8 cellular contexts compared by ENCODE assay signal in the genomic region with DNA sequence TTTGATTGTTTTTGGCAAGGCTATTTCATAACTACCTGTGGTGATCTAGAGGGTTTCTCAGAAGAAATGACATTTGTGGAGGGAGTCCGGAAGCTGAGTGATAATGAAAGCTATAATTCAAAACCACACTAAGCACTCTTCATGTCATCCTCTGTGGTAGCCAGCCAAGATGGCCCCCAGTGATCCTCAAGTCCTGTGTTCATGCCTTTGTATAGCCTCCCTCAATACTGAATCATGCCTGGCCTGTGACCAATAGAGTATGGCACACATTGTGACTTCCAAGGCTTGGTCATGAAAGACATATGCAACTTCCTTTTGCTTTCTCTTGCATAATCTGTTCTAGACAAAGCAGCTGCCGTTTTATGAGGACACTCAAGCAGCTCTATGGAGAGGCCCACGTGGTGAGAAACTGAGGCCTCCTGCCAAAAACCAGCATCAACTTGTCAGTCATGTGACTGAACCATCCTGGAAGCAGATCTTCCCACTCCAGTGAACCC. TPM values are rescaled to one million over a fixed set of nuclear protein-coding genes. Genes with fewer than 3 reads are reported as not detected.
DNase-seq lines count a peak whose midpoint lies in the region; ATAC-seq and TF ChIP-seq lines count a peak whose summit lies in the region.

No MANE protein-coding gene starts in this region.

- no peaks in the 10 kb centered on the region for H3K27me3 ChIP-seq in ACC112 (ENCODE audit: insufficient read depth, low read length)
- H3K27me3 ChIP-seq in uterus: no peaks in the 10 kb centered on the region

- H3K4me3 ChIP-seq in ACC112 (ENCODE audit: low read depth, low read length) (no peak overlapping the region), uterus (no peak overlapping the region)

- H3K36me3 ChIP-seq in ACC112 (ENCODE audit: insufficient read depth, low read length) (no peaks in the 10 kb centered on the region), uterus (no peaks in the 10 kb centered on the region)

- ATAC-seq in GM18861 (IDR thresholded peaks at IDR 0.05; ENCODE audit: unreplicated experiment): peak; percentile 96
- ATAC-seq in HG03039 (IDR thresholded peaks at IDR 0.05; ENCODE audit: unreplicated experiment): peak; percentile 78

- TF ChIP-seq CTCF in uterus (IDR thresholded peaks at IDR 0.05): no peak

- intact Hi-C loops in uterus (cut with DNase I; ENCODE audit: low total_unique reads): no loop called here

- TF ChIP-seq POLR2A in uterus (IDR thresholded peaks at IDR 0.05): no peak

- H3K9me3 ChIP-seq in uterus: no peaks in the 10 kb centered on the region

- H3K27ac ChIP-seq in ACC112 (ENCODE audit: low read depth, low read length) (peak overlapping the region; percentile 52), uterus (no peak overlapping the region)

- H3K79me2 ChIP-seq in ACC112 (ENCODE audit: control insufficient read depth, insufficient read depth, low read length, unreplicated experiment): no peaks in the 10 kb centered on the region

- peak overlapping the region; percentile 61 for H2AFZ ChIP-seq in ACC112 (ENCODE audit: low read length, unreplicated experiment)

- H3K4me1 ChIP-seq in ACC112 (ENCODE audit: control insufficient read depth, insufficient read depth, low read length, unreplicated experiment) (peaks cover 7% of the 10 kb centered on the region), uterus (no peaks in the 10 kb centered on the region)

- DNase-seq in NCI-H460 (ENCODE audit: extremely low read depth, low read depth) (peak; percentile 21), amniotic epithelial cell (ENCODE audit: low read depth) (peak; percentile 55), myocyte (ENCODE audit: low read depth) (peak; percentile 56), uterus (no peak), SK-N-DZ (ENCODE audit: low spot score) (no peak)

RNA-seq across cellular contexts. Expression of gene DNAAF9, which starts 12.8 kb away (rescaled TPM):
- 10.2 and 11.8 TPM in 2 replicates for total RNA-seq in NCI-H460 (2014; rRNA removed; shearing (Covaris generic))
- 6.4 and 7.6 TPM in 2 replicates for polyA plus RNA-seq in NCI-H460 (2014; cell fraction: nucleus; rRNA removed)
- 9.4 and 10.6 TPM in 2 replicates for total RNA-seq in myocyte
- polyA plus RNA-seq in myocyte (2012): 6.7 TPM
- total RNA-seq in uterus: 10 to 100 TPM in 2 of 4 donors, 1 to 10 TPM in 2; 5.6 to 25.2 (median 17.3) TPM
- polyA plus RNA-seq in SK-N-DZ (2014; cell fraction: cytosol; rRNA removed): 7.2 and 8.9 TPM in 2 replicates
- 10.6 and 15.5 TPM in 2 replicates for polyA plus RNA-seq in SK-N-DZ (2014; cell fraction: nucleus; rRNA removed)

RNA-seq across cellular contexts. Expression of gene ATRN, which starts 50.6 kb away (rescaled TPM):
- total RNA-seq in NCI-H460 (2014; rRNA removed; shearing (Covaris generic)): 28.5 and 35.6 TPM in 2 replicates
- polyA plus RNA-seq in NCI-H460 (2014; cell fraction: nucleus; rRNA removed): 18.4 and 24.7 TPM in 2 replicates
- total RNA-seq in myocyte: 30.1 and 33.5 TPM in 2 replicates
- polyA plus RNA-seq in myocyte (2012): 27.9 TPM
- 10 to 100 TPM in 3 of 4 donors, 1 to 10 TPM in 1; 7.4 to 76.7 (median 21.2) TPM for total RNA-seq in uterus
- polyA plus RNA-seq in SK-N-DZ (2014; cell fraction: cytosol; rRNA removed): 13.4 and 13.9 TPM in 2 replicates
- 9.4 and 12.9 TPM in 2 replicates for polyA plus RNA-seq in SK-N-DZ (2014; cell fraction: nucleus; rRNA removed)

Comparison
In these comparisons a context has a peak if more than half of its experiments do, and no peak if none do; other contexts are left out.
1. DNase-seq: peak in NCI-H460 (single experiment), amniotic epithelial cell (single experiment) and myocyte (single experiment); none in uterus (0 of 2) and SK-N-DZ (single experiment).